Comparison of ENCODE assay signal across 8 cellular contexts in the genomic region with DNA sequence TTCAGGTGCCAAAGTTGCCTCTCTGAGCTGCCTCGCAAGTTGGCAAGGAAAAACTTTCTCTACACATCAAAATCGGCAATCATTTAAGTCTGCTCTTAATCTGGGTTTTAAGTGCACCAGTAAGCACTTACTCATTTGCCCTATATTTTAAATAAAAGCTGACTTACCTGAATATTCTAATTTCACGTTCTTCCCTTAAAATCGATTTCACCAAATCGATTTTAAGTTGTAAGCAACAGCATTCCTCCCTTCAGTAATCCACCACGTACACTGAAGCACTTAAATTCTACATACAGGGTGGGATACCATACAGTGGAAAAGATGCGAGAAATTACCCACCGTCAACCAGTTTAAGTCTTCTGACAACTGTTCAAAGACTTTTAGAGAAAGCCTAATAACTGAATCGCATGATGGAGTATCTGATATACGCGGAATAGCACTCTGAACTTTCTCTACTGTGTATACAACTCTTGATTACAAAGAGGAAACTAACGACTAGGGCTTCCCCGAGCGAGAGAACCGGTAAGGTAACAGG. TPM values are rescaled to one million over a fixed set of nuclear protein-coding genes. Genes with fewer than 3 reads are reported as not detected.
DNase-seq lines count a peak whose midpoint lies in the region; ATAC-seq and TF ChIP-seq lines count a peak whose summit lies in the region.

No MANE protein-coding gene starts in this region.

- no peak overlapping the region for H2BK15ac ChIP-seq in mesendoderm (replicated peaks; ENCODE audit: low read depth)

- no peak overlapping the region for H2BK5ac ChIP-seq in mesendoderm (ENCODE audit: low read length)

- 7 to 10% methylated on average over 15 of the region's 15 CpGs for WGBS in heart right ventricle, 2 donors
- no CpG with 5 or more reads among the region's 15 CpGs for WGBS in mesendoderm (ENCODE audit: extremely low coverage, insufficient coverage, low lambda C conversion rate)

- no peak for TF ChIP-seq CTCF in heart right ventricle (IDR thresholded peaks at IDR 0.05)
- TF ChIP-seq CTCF in brain (conservative IDR thresholded peaks at IDR 0.05), result no peak
- TF ChIP-seq CTCF in uterus (IDR thresholded peaks at IDR 0.05), result no peak

- H3K36me3 ChIP-seq in heart right ventricle (no peaks in the 10 kb centered on the region), mesendoderm (ENCODE audit: control insufficient read depth, insufficient read depth, low read length) (no peaks in the 10 kb centered on the region), uterus (no peaks in the 10 kb centered on the region)

- H3K27me3 Mint-ChIP-seq in brain, result peaks cover 11% of the 10 kb centered on the region

- H3K36me3 Mint-ChIP-seq in brain, result no peaks in the 10 kb centered on the region

- no peak overlapping the region for H2BK120ac ChIP-seq in mesendoderm (ENCODE audit: low read depth, low read length)

- H3K56ac ChIP-seq in mesendoderm (ENCODE audit: low read length), result peak overlapping the region; percentile 95

- H3K4me3 ChIP-seq in heart right ventricle, result peak overlapping the region in 9 of 10 donors; percentile 60 to 83 (median 77)
- H3K4me3 ChIP-seq in mesendoderm (ENCODE audit: low read length), result peak overlapping the region; percentile 92
- H3K4me3 ChIP-seq in uterus, result peak overlapping the region; percentile 88 to 91

- H3K4me1 Mint-ChIP-seq in brain, result peaks cover 16% of the 10 kb centered on the region

- H3K9me3 ChIP-seq in heart right ventricle (no peaks in the 10 kb centered on the region), uterus (no peaks in the 10 kb centered on the region)

- no peak overlapping the region for H4K8ac ChIP-seq in mesendoderm (ENCODE audit: low read depth, low read length)

- H3K27ac ChIP-seq in heart right ventricle (peak overlapping the region in 9 of 10 donors; percentile 85 to 99 (median 93)), mesendoderm (ENCODE audit: low read depth, low read length) (peak overlapping the region; percentile 99), uterus (peak overlapping the region; percentile 93 to 98)

- H3K79me2 ChIP-seq in mesendoderm (ENCODE audit: control insufficient read depth, insufficient read depth, low read length), result peaks cover 52% of the 10 kb centered on the region

- H3K9me3 Mint-ChIP-seq in brain, result peaks cover 0 to 3% (median 0%) of the 10 kb centered on the region in 5 experiments

- no peaks in the 10 kb centered on the region for H3K27me3 ChIP-seq in heart right ventricle
- H3K27me3 ChIP-seq in mesendoderm (ENCODE audit: insufficient read depth, low read length, poor library complexity), result no peaks in the 10 kb centered on the region
- H3K27me3 ChIP-seq in uterus, result no peaks in the 10 kb centered on the region

- peak overlapping the region; percentile 96 for H3K9ac ChIP-seq in mesendoderm (ENCODE audit: low read length)

- peak overlapping the region; percentile 96 to 99 (median 97) for H3K27ac Mint-ChIP-seq in brain

- intact Hi-C loops in heart right ventricle (cut with DNase I), result loop anchor here in 6 of 10 donors (2.0 to 10.0 kb wide), 10 partner anchors 33 to 194 kb away; a partner anchor contains a TSS
- intact Hi-C loops in cardiac septum (cut with DNase I), result loop anchor here (5.0 kb wide), 1 partner anchor 37 kb away; no protein-coding TSS in a partner anchor
- intact Hi-C loops in uterus (cut with DNase I; ENCODE audit: low total_unique reads), result no loop called here

- H3K18ac ChIP-seq in mesendoderm (ENCODE audit: low read length), result no peak overlapping the region

- peak overlapping the region; percentile 60 for H3K4me2 ChIP-seq in mesendoderm (ENCODE audit: low read length)

- H3K4ac ChIP-seq in mesendoderm (ENCODE audit: low read depth, low read length), result no peak overlapping the region

- H4K5ac ChIP-seq in mesendoderm (ENCODE audit: low read length), result no peak overlapping the region

- no peak for ATAC-seq in heart right ventricle
- no peak for ATAC-seq in HG03025 (IDR thresholded peaks at IDR 0.05; ENCODE audit: low FRiP score, unreplicated experiment)
- no peak for ATAC-seq in HG03439 (IDR thresholded peaks at IDR 0.05; ENCODE audit: unreplicated experiment)

- peaks cover 8% of the 10 kb centered on the region for H3K79me1 ChIP-seq in mesendoderm (ENCODE audit: low read length)

- H3K23ac ChIP-seq in mesendoderm (ENCODE audit: low read length), result no peak overlapping the region

- no peak for DNase-seq in heart right ventricle
- no peak for DNase-seq in cardiac septum (ENCODE audit: low spot score)
- no peak for DNase-seq in mesendoderm
- no peak for DNase-seq in uterus
- no peak for DNase-seq in NAMALWA (ENCODE audit: low spot score)

- H3K4me1 ChIP-seq in heart right ventricle (peaks cover 6 to 74% (median 62%) of the 10 kb centered on the region in 9 donors), mesendoderm (ENCODE audit: control insufficient read depth, low read depth, low read length) (peaks cover 21% of the 10 kb centered on the region), uterus (peaks cover 5 to 6% of the 10 kb centered on the region in 2 donors)

- H3K4me3 Mint-ChIP-seq in brain, result peak overlapping the region in 4 of 5 experiments; percentile 91 to 98 (median 92)

- TF ChIP-seq POLR2A in uterus (IDR thresholded peaks at IDR 0.05), result no peak

- H2AK5ac ChIP-seq in mesendoderm (ENCODE audit: low read length), result no peak overlapping the region

RNA-seq across cellular contexts. Expression of a gene that starts 1.6 kb away (rescaled TPM):
- total RNA-seq in heart right ventricle, result 10 to 100 TPM; 32.5 to 46.1 (median 39.3) TPM
- 10 to 100 TPM in 1 of 2 donors, 1 to 10 TPM in 1; 8.4 to 13.3 TPM for polyA plus RNA-seq in heart right ventricle
- total RNA-seq in cardiac septum, result 33.4 TPM
- 69.5 TPM for polyA plus RNA-seq in brain (ENCODE audit: insufficient read depth, low read depth, low replicate concordance)
- 42.4 TPM for polyA plus RNA-seq in mesendoderm (2013, experiment 1 of 2)
- 42.0 TPM for polyA plus RNA-seq in mesendoderm (2013, experiment 2 of 2)
- total RNA-seq in uterus, result 10 to 100 TPM in 3 of 4 donors, 1 to 10 TPM in 1; 9.7 to 67.9 (median 56.0) TPM
